Comparison of ENCODE assay signal across 9 cellular contexts in the genomic region with DNA sequence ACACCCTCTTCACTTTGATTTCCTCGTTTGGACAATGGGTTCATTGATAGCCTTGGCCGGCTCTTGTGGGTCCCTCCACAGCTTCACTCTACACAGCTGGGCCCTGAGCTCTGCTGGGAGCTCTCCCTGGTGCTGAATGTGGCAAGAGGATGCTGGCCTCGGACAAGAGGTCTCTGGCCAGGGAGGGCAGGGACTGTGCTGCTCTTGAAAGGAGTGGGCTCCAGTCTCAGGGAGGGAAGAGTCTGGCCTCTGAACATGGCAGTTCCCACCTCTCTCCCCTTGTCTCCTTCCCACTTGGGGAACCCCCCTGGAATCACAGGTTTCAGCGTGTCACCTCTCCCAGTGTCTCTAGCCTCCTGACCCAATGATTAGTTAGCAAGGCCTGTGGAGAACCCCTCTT. TPM values are rescaled to one million over a fixed set of nuclear protein-coding genes. Genes with fewer than 3 reads are reported as not detected.
DNase-seq lines count a peak whose midpoint lies in the region; ATAC-seq lines count a peak whose summit lies in the region.
"Had no signal": no experiment of that assay in that cellular context is flagged by ENCODE, and none has a peak within 500 bp of the region (broad histone marks: within the 10 kb centered on the region; RNA-seq: fewer than 3 reads in every experiment).

No MANE protein-coding gene starts in this region.

- no peak overlapping the region for H3K4me3 ChIP-seq in right cardiac atrium (ENCODE audit: low read length)
- H3K4me3 ChIP-seq in skeletal muscle cell (ENCODE audit: low read depth, low read length): no peak overlapping the region

- H3K9me3 Mint-ChIP-seq in activated T-helper 1 cell treated with anti-CD3 and anti-CD28 coated beads, Interleukin-12 subunit alpha, Interleukin-12 subunit beta, Interleukin-2, Interleukin-4 antibody, amounts not matched to agents 30 ng/mL and 10 ng/mL and 1 ng/mL, durations not matched to agents 14 hours and 24 hours and 36 hours: no peaks in the 10 kb centered on the region

- H3K36me3 Mint-ChIP-seq in activated T-helper 1 cell treated with anti-CD3 and anti-CD28 coated beads, Interleukin-12 subunit alpha, Interleukin-12 subunit beta, Interleukin-2, Interleukin-4 antibody, amounts not matched to agents 30 ng/mL and 10 ng/mL and 1 ng/mL, durations not matched to agents 14 hours and 24 hours and 36 hours (ENCODE audit: low read depth): no peaks in the 10 kb centered on the region

- H3K27me3 ChIP-seq in right cardiac atrium (ENCODE audit: control insufficient read depth, insufficient read depth): no peaks in the 10 kb centered on the region

- H3K27ac ChIP-seq in right cardiac atrium (ENCODE audit: low read length): no peak overlapping the region

- peak; percentile 66 for DNase-seq in CMK (ENCODE audit: low read depth)
- peak; percentile 55 for DNase-seq in HT1080 (ENCODE audit: low read depth)
- DNase-seq in activated T-helper 1 cell treated with anti-CD3 and anti-CD28 coated beads, Interleukin-12 subunit alpha, Interleukin-12 subunit beta, Interleukin-2, Interleukin-4 antibody, amounts not matched to agents 30 ng/mL and 10 ng/mL and 1 ng/mL, durations not matched to agents 14 hours and 24 hours and 36 hours (ENCODE audit: low spot score): peak; percentile 21
- DNase-seq in right cardiac atrium: peak; percentile 68 to 86 (median 83)
- DNase-seq in skeletal muscle cell (ENCODE audit: low read depth): peak; percentile 33

- peaks cover 36% of the 10 kb centered on the region for H3K27me3 Mint-ChIP-seq in activated T-helper 1 cell treated with anti-CD3 and anti-CD28 coated beads, Interleukin-12 subunit alpha, Interleukin-12 subunit beta, Interleukin-2, Interleukin-4 antibody, amounts not matched to agents 30 ng/mL and 10 ng/mL and 1 ng/mL, durations not matched to agents 14 hours and 24 hours and 36 hours (ENCODE audit: insufficient read depth)

- H3K9me3 ChIP-seq in right cardiac atrium (ENCODE audit: control insufficient read depth, low read length): no peaks in the 10 kb centered on the region

- H3K4me1 Mint-ChIP-seq in activated T-helper 1 cell treated with anti-CD3 and anti-CD28 coated beads, Interleukin-12 subunit alpha, Interleukin-12 subunit beta, Interleukin-2, Interleukin-4 antibody, amounts not matched to agents 30 ng/mL and 10 ng/mL and 1 ng/mL, durations not matched to agents 14 hours and 24 hours and 36 hours (ENCODE audit: low read depth): no peaks in the 10 kb centered on the region

- no peak overlapping the region for H3K27ac Mint-ChIP-seq in activated T-helper 1 cell treated with anti-CD3 and anti-CD28 coated beads, Interleukin-12 subunit alpha, Interleukin-12 subunit beta, Interleukin-2, Interleukin-4 antibody, amounts not matched to agents 30 ng/mL and 10 ng/mL and 1 ng/mL, durations not matched to agents 14 hours and 24 hours and 36 hours

- peak; percentile 74 to 77 for ATAC-seq in right cardiac atrium
- no peak for ATAC-seq in HG02973 (IDR thresholded peaks at IDR 0.05; ENCODE audit: unreplicated experiment)
- ATAC-seq in HG03432 (IDR thresholded peaks at IDR 0.05; ENCODE audit: unreplicated experiment): no peak
- ATAC-seq in GM21515 (IDR thresholded peaks at IDR 0.05; ENCODE audit: unreplicated experiment): no peak

- 9% methylated on average over 4 of the region's 4 CpGs for WGBS in right cardiac atrium

- intact Hi-C loops in activated T-helper 1 cell treated with anti-CD3 and anti-CD28 coated beads, Interleukin-12 subunit alpha, Interleukin-12 subunit beta, Interleukin-2, Interleukin-4 antibody, amounts not matched to agents 30 ng/mL and 10 ng/mL and 1 ng/mL, durations not matched to agents 14 hours and 24 hours and 36 hours (cut with micrococcal nuclease): no loop called here
- intact Hi-C loops in right cardiac atrium (cut with DNase I): no loop called here

- H3K4me3 Mint-ChIP-seq in activated T-helper 1 cell treated with anti-CD3 and anti-CD28 coated beads, Interleukin-12 subunit alpha, Interleukin-12 subunit beta, Interleukin-2, Interleukin-4 antibody, amounts not matched to agents 30 ng/mL and 10 ng/mL and 1 ng/mL, durations not matched to agents 14 hours and 24 hours and 36 hours: no peak overlapping the region

- H3K4me1 ChIP-seq in right cardiac atrium (ENCODE audit: control insufficient read depth, insufficient read depth, low read length): no peaks in the 10 kb centered on the region

RNA-seq across cellular contexts. Expression of a gene that starts 3.0 kb away (rescaled TPM):
- 0.07 and 0.21 TPM in 2 replicates for total RNA-seq in HT1080 (2014; rRNA removed; shearing (Covaris generic))
- polyA plus RNA-seq in HT1080 (2015; cell fraction: cytosol; rRNA removed): 0.07 TPM in 1 of 2 replicates, not detected in the other
- 0.16 TPM in 1 of 2 replicates, not detected in the other for polyA plus RNA-seq in HT1080 (2015; cell fraction: nucleus; rRNA removed)
- total RNA-seq in activated T-helper 1 cell treated with anti-CD3 and anti-CD28 coated beads, Interleukin-12 subunit alpha, Interleukin-12 subunit beta, Interleukin-2, Interleukin-4 antibody, amounts not matched to agents 30 ng/mL and 10 ng/mL and 1 ng/mL, durations not matched to agents 14 hours and 24 hours and 36 hours: not detected in 2 replicates
- not detected for total RNA-seq in right cardiac atrium
- polyA plus RNA-seq in right cardiac atrium: 0.02 TPM
- total RNA-seq: aorta had no signal

RNA-seq across cellular contexts. Expression of a gene that starts 50.0 kb away (rescaled TPM):
- total RNA-seq in HT1080 (2014; rRNA removed; shearing (Covaris generic)): 18.0 TPM in 2 replicates
- 13.4 and 15.6 TPM in 2 replicates for polyA plus RNA-seq in HT1080 (2015; cell fraction: cytosol; rRNA removed)
- 10.4 and 14.5 TPM in 2 replicates for polyA plus RNA-seq in HT1080 (2015; cell fraction: nucleus; rRNA removed)
- 28.4 and 28.5 TPM in 2 replicates for total RNA-seq in activated T-helper 1 cell treated with anti-CD3 and anti-CD28 coated beads, Interleukin-12 subunit alpha, Interleukin-12 subunit beta, Interleukin-2, Interleukin-4 antibody, amounts not matched to agents 30 ng/mL and 10 ng/mL and 1 ng/mL, durations not matched to agents 14 hours and 24 hours and 36 hours
- 10 to 100 TPM; 21.2 to 28.6 (median 23.8) TPM for total RNA-seq in right cardiac atrium
- 34.0 TPM for polyA plus RNA-seq in right cardiac atrium

RNA-seq across cellular contexts. Expression of a gene that starts 50.4 kb away (rescaled TPM):
- 163 and 177 TPM in 2 replicates for total RNA-seq in HT1080 (2014; rRNA removed; shearing (Covaris generic))
- polyA plus RNA-seq in HT1080 (2015; cell fraction: cytosol; rRNA removed): 43.2 and 76.4 TPM in 2 replicates
- polyA plus RNA-seq in HT1080 (2015; cell fraction: nucleus; rRNA removed): 21.6 and 22.0 TPM in 2 replicates
- 89.4 and 96.5 TPM in 2 replicates for total RNA-seq in activated T-helper 1 cell treated with anti-CD3 and anti-CD28 coated beads, Interleukin-12 subunit alpha, Interleukin-12 subunit beta, Interleukin-2, Interleukin-4 antibody, amounts not matched to agents 30 ng/mL and 10 ng/mL and 1 ng/mL, durations not matched to agents 14 hours and 24 hours and 36 hours
- 100 to 1,000 TPM; 216 to 307 (median 277) TPM for total RNA-seq in right cardiac atrium
- 768 TPM for polyA plus RNA-seq in right cardiac atrium

Comparison
In these comparisons a context has a peak if more than half of its experiments do, and no peak if none do; other contexts are left out.
1. DNase-seq: peak in every context shown above with its lines; median percentile 83 in right cardiac atrium; 66 in CMK; 55 in HT1080; 33 in skeletal muscle cell; 21 in activated T-helper 1 cell treated with anti-CD3 and anti-CD28 coated beads, Interleukin-12 subunit alpha, Interleukin-12 subunit beta, Interleukin-2, Interleukin-4 antibody, amounts not matched to agents 30 ng/mL and 10 ng/mL and 1 ng/mL, durations not matched to agents 14 hours and 24 hours and 36 hours.
2. ATAC-seq: peak in right cardiac atrium (2 of 2); none in HG02973 (single experiment), HG03432 (single experiment) and GM21515 (single experiment).